9 cellular contexts compared by ENCODE assay signal in the genomic region with DNA sequence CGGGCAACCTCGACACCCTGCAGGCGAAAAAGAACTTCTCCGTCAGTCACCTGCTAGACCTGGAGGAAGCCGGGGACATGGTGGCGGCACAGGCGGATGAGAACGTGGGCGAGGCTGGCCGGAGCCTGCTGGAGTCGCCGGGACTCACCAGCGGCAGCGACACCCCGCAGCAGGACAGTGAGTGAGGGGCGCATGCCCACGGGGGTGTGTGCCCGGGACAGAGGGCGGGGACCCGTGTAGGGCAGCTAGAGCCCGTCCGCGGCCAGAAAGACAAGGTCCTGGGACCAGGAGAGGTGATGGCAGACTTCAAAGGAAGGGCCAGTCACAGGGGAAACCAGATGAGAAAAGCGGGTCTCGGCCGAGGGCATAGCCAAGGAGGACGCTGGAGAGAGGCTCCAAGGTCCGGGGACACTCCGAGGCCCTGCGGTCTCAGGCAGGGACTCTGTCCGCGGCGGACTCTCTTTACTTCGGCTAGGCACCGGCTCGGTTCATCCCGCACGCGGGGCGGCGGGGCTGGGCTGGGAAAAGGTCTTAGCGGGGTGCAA. TPM values are rescaled to one million over a fixed set of nuclear protein-coding genes. Genes with fewer than 3 reads are reported as not detected.
DNase-seq lines count a peak whose midpoint lies in the region; TF ChIP-seq lines count a peak whose summit lies in the region.
"Had no signal": no experiment of that assay in that cellular context is flagged by ENCODE, and none has a peak within 500 bp of the region (broad histone marks: within the 10 kb centered on the region; RNA-seq: fewer than 3 reads in every experiment).

No MANE protein-coding gene starts in this region.

- H3K4me3 ChIP-seq in GM08714 (ENCODE audit: low read length) (peak overlapping the region; percentile 57), SK-N-MC (peak overlapping the region; percentile 95), cardiac muscle cell (peak overlapping the region; percentile 43)

- peaks cover 3% of the 10 kb centered on the region for H3K4me1 ChIP-seq in cardiac muscle cell (ENCODE audit: low read depth)

- H3K9ac ChIP-seq in SK-N-MC (ENCODE audit: insufficient read length): peak overlapping the region; percentile 85

- no peaks in the 10 kb centered on the region for H3K9me3 Mint-ChIP-seq in progenitor cell of endocrine pancreas (ENCODE audit: low read depth)

- H3K27ac ChIP-seq in SK-N-MC (no peak overlapping the region), cardiac muscle cell (no peak overlapping the region)
- H3K27ac ChIP-seq: HL-60 had no signal

- peaks cover 100% of the 10 kb centered on the region for H3K27me3 ChIP-seq in cardiac muscle cell

- no peak overlapping the region for H3K27ac Mint-ChIP-seq in progenitor cell of endocrine pancreas

- peaks cover 21% of the 10 kb centered on the region for H3K4me1 Mint-ChIP-seq in progenitor cell of endocrine pancreas (ENCODE audit: low read depth)

- peaks cover 98% of the 10 kb centered on the region for H3K27me3 Mint-ChIP-seq in progenitor cell of endocrine pancreas

- H3K36me3 Mint-ChIP-seq in progenitor cell of endocrine pancreas (ENCODE audit: insufficient read depth): no peaks in the 10 kb centered on the region

- H3K9me3 ChIP-seq in SK-N-MC (ENCODE audit: low read depth, low read length): no peaks in the 10 kb centered on the region
- no peaks in the 10 kb centered on the region for H3K9me3 ChIP-seq in cardiac muscle cell (ENCODE audit: low read depth)

- H3K4me3 Mint-ChIP-seq in progenitor cell of endocrine pancreas (ENCODE audit: low read depth): peak overlapping the region; percentile 67

- TF ChIP-seq CTCF in cardiac muscle cell (IDR thresholded peaks at IDR 0.05; ENCODE audit: low read depth, low read length) (no peak), progenitor cell of endocrine pancreas (IDR thresholded peaks at IDR 0.05; ENCODE audit: unreplicated experiment) (no peak)

- no peaks in the 10 kb centered on the region for H3K36me3 ChIP-seq in SK-N-MC (ENCODE audit: insufficient read depth, low read length)
- no peaks in the 10 kb centered on the region for H3K36me3 ChIP-seq in cardiac muscle cell

- DNase-seq in SK-N-MC (ENCODE audit: low read depth, low spot score): no peak
- peak in 1 of 2 donors; percentile 37 for DNase-seq in cardiac muscle cell (ENCODE audit: low read depth in 1 of 2, low spot score in 1 of 2)
- no peak for DNase-seq in progenitor cell of endocrine pancreas (ENCODE audit: low spot score, unreplicated experiment)
- no peak for DNase-seq in GDM1 (lab: John Stamatoyannopoulos, UW)
- DNase-seq in activated CD4-positive, CD25-positive, alpha-beta regulatory T cell treated with anti-CD3 and anti-CD28 coated beads, Interleukin-2, amount 50 U/mL, for 72 hours: no peak
- no peak for DNase-seq in occipital lobe (lab: John Stamatoyannopoulos, UW)
- DNase-seq in GF-D8 (lab: John Stamatoyannopoulos, UW): no peak

RNA-seq across cellular contexts. Expression of a gene that starts 0.4 kb away (rescaled TPM):
- total RNA-seq in cardiac muscle cell (1.1 TPM in 2 replicates), progenitor cell of endocrine pancreas (1.5 TPM in 2 replicates), occipital lobe (5.5 TPM)
- polyA plus RNA-seq in cardiac muscle cell: 1.2 TPM in 2 replicates

Comparison
In these comparisons a context has a peak if more than half of its experiments do, and no peak if none do; other contexts are left out.
1. H3K4me3 ChIP-seq: peak in every context shown above with its lines; median percentile 95 in SK-N-MC; 57 in GM08714; 43 in cardiac muscle cell.